ENCODE assay signal across 13 cellular contexts in the genomic region with DNA sequence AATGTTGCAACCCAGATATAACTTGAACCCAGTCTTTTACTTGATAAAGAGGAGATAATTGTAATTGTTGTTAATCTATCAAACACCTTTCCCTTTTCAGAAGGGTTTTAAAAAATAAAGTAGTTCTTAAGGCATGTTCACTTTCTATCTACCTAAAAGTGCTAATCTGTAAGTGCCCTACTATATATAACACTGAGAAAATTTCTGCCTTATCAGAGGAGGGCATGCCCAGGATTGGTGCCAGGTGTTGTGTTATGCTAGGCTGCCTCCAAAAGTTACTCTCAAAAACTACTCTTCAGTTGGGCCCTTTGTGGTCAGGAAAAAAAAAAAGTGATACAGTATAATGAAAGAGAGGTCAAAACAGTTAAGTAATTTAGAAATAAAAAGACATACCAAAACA. TPM values are rescaled to one million over a fixed set of nuclear protein-coding genes. Genes with fewer than 3 reads are reported as not detected.
DNase-seq lines count a peak whose midpoint lies in the region; ATAC-seq and TF ChIP-seq lines count a peak whose summit lies in the region.
"Had no signal": no experiment of that assay in that cellular context is flagged by ENCODE, and none has a peak within 500 bp of the region (broad histone marks: within the 10 kb centered on the region; RNA-seq: fewer than 3 reads in every experiment).

No MANE protein-coding gene starts in this region.

- TF ChIP-seq CTCF in progenitor cell of endocrine pancreas (IDR thresholded peaks at IDR 0.05; ENCODE audit: unreplicated experiment), result no peak

- H3K4me3 Mint-ChIP-seq in effector memory CD8-positive, alpha-beta T cell, result peak overlapping the region in 1 of 2 donors; percentile 73
- no peak overlapping the region for H3K4me3 Mint-ChIP-seq in progenitor cell of endocrine pancreas (ENCODE audit: low read depth)
- H3K4me3 Mint-ChIP-seq: neural crest cell had no signal

- no peaks in the 10 kb centered on the region for H3K27me3 Mint-ChIP-seq in effector memory CD8-positive, alpha-beta T cell
- H3K27me3 Mint-ChIP-seq in progenitor cell of endocrine pancreas, result no peaks in the 10 kb centered on the region

- H3K27ac Mint-ChIP-seq in effector memory CD8-positive, alpha-beta T cell, result peak overlapping the region in 1 of 2 donors; percentile 86
- H3K27ac Mint-ChIP-seq in progenitor cell of endocrine pancreas, result peak overlapping the region; percentile 26

- peaks cover 14 to 21% of the 10 kb centered on the region in 2 donors for H3K4me1 Mint-ChIP-seq in effector memory CD8-positive, alpha-beta T cell (ENCODE audit: low read depth in 2 of 2)
- H3K4me1 Mint-ChIP-seq in progenitor cell of endocrine pancreas (ENCODE audit: low read depth), result peaks cover 21% of the 10 kb centered on the region

- no peaks in the 10 kb centered on the region for H3K9me3 Mint-ChIP-seq in effector memory CD8-positive, alpha-beta T cell
- no peaks in the 10 kb centered on the region for H3K9me3 Mint-ChIP-seq in progenitor cell of endocrine pancreas (ENCODE audit: low read depth)
- H3K9me3 Mint-ChIP-seq: neural crest cell had no signal

- ATAC-seq in HG03108 (IDR thresholded peaks at IDR 0.05; ENCODE audit: unreplicated experiment), result peak; percentile 45
- peak; percentile 21 for ATAC-seq in effector memory CD8-positive, alpha-beta T cell (replicated peaks)
- ATAC-seq in HG02885 (IDR thresholded peaks at IDR 0.05; ENCODE audit: poor library complexity, unreplicated experiment), result no peak
- no peak for ATAC-seq in GM19324 (IDR thresholded peaks at IDR 0.05; ENCODE audit: low FRiP score, unreplicated experiment)

- H3K36me3 Mint-ChIP-seq in effector memory CD8-positive, alpha-beta T cell (ENCODE audit: insufficient read depth), result peaks cover 7% of the 10 kb centered on the region
- H3K36me3 Mint-ChIP-seq in progenitor cell of endocrine pancreas (ENCODE audit: insufficient read depth), result no peaks in the 10 kb centered on the region

- DNase-seq in G401 (ENCODE audit: low spot score), result peak; percentile 67
- no peak for DNase-seq in effector memory CD8-positive, alpha-beta T cell
- DNase-seq in progenitor cell of endocrine pancreas (ENCODE audit: low spot score, unreplicated experiment), result no peak
- no peak for DNase-seq in NCI-H1048 (lab: John Stamatoyannopoulos, UW)
- no peak for DNase-seq in GM19240 (ENCODE audit: insufficient read length, low spot score)
- DNase-seq: activated CD4-positive, CD25-positive, alpha-beta regulatory T cell treated with anti-CD3 and anti-CD28 coated beads, Interleukin-2, amount 50 U/mL, for 72 hours; activated T-cell treated with anti-CD3 and anti-CD28 coated beads, Interleukin-2, amount 50 U/mL, for 48 hours; IMR-90; SHP77 had no signal

- in situ Hi-C loops in G401 (cut with HindIII; ENCODE audit: low sequenced_read_pairs), result no loop called here

RNA-seq across cellular contexts. Expression of gene SMNDC1, which starts 36.3 kb away (rescaled TPM):
- 11.1 and 13.5 TPM in 2 replicates for total RNA-seq in G401 (2014; rRNA removed; shearing (Covaris generic))
- 39.4 and 41.4 TPM in 2 replicates for total RNA-seq in progenitor cell of endocrine pancreas

Comparison
In these comparisons a context has a peak if more than half of its experiments do, and no peak if none do; other contexts are left out.
1. ATAC-seq: peak in HG03108 (single experiment) and effector memory CD8-positive, alpha-beta T cell (single experiment); none in HG02885 (single experiment) and GM19324 (single experiment).